In the genomic region with DNA sequence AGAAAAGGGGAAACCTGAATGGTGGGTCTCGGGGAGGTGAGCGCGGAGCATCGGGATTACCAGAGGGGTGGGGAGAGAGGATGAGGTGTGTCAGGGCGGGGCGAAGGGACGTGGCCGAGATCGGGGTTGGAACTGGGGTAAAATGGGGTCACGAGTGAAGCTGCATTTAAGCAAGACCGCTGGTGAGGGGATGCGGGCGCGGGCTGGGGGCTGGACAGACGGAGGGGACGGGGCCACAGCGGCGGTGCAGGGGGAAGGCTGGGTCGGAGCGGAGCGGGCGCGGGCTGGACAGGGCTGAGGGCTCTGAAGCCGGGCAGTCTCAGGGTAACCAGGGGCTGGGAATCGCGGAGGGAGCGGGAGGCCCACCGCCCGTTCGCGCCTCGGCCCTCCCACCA, we compare ENCODE assay signal across 8 cellular contexts.
DNase-seq lines count a peak whose midpoint lies in the region; ATAC-seq and TF ChIP-seq lines count a peak whose summit lies in the region.
"Not testable (repeated sequence)": the region's sequence is repeated elsewhere in the genome, so short reads cannot be mapped to it uniquely, and the experiment has no call there.

No MANE protein-coding gene starts in this region.

- not testable (repeated sequence) for H3K27me3 ChIP-seq in heart left ventricle; thymus (ENCODE audit: control insufficient read depth, insufficient read depth)

- TF ChIP-seq POLR2A in heart left ventricle (IDR thresholded peaks at IDR 0.05) = not testable (repeated sequence)

- H3K36me3 Mint-ChIP-seq in brain; neural crest cell (ENCODE audit: low read depth): not testable (repeated sequence)

- H3K27ac Mint-ChIP-seq in brain (peak overlapping the region; percentile 81 to 88 (median 84)), neural crest cell (ENCODE audit: unreplicated experiment) (peak overlapping the region; percentile 86)

- H3K27me3 Mint-ChIP-seq in brain; neural crest cell (ENCODE audit: low read depth): not testable (repeated sequence)

- WGBS in heart left ventricle, 4 donors = 1 to 2% (median 1%) methylated on average over 23 to 28 of the region's 32 CpGs
- WGBS in thymus = 1% methylated on average over 27 of the region's 32 CpGs

- not testable (repeated sequence) for H3K9me3 Mint-ChIP-seq in brain, neural crest cell

- H3K4me1 ChIP-seq in heart left ventricle = peaks cover 0 to 20% (median 0%) of the 10 kb centered on the region in 12 donors
- H3K4me1 ChIP-seq in thymus (ENCODE audit: control insufficient read depth, insufficient read depth, low read length) = not testable (repeated sequence)

- intact Hi-C loops in heart left ventricle (cut with DNase I) = not testable (repeated sequence)

- ATAC-seq in GM18498 (IDR thresholded peaks at IDR 0.05; ENCODE audit: unreplicated experiment) (peak; percentile 34), heart left ventricle (peak; percentile 24 to 60 (median 44))

- peak; percentile 1 for DNase-seq in HCEC 1CT
- peak; percentile 12 for DNase-seq in HT-29 (ENCODE audit: low spot score)
- peak in 2 of 5 donors; percentile 10 to 20 for DNase-seq in heart left ventricle
- DNase-seq in neural crest cell (ENCODE audit: low read depth, low spot score) = peak; percentile 17

- peak overlapping the region; percentile 64 for H3K4me3 ChIP-seq in WI38 (ENCODE audit: low read depth, low read length)
- peak overlapping the region; percentile 63 to 82 (median 70) for H3K4me3 ChIP-seq in heart left ventricle
- H3K4me3 ChIP-seq in thymus (ENCODE audit: low read length) = peak overlapping the region; percentile 61

- not testable (repeated sequence) for H3K36me3 ChIP-seq in heart left ventricle; thymus (ENCODE audit: control insufficient read depth, insufficient read depth)

- H3K4me3 Mint-ChIP-seq in brain (peak overlapping the region; percentile 84 to 94 (median 92)), neural crest cell (peak overlapping the region; percentile 94)

- peaks cover 15% of the 10 kb centered on the region for H3K4me1 Mint-ChIP-seq in brain
- not testable (repeated sequence) for H3K4me1 Mint-ChIP-seq in neural crest cell

- not testable (repeated sequence) for TF ChIP-seq CTCF in WI38 (IDR thresholded peaks at IDR 0.05; ENCODE audit: low read depth, low read length); brain (conservative IDR thresholded peaks at IDR 0.05); heart left ventricle (IDR thresholded peaks at IDR 0.05); neural crest cell (conservative IDR thresholded peaks at IDR 0.05)

- H3K9me3 ChIP-seq in heart left ventricle; thymus (ENCODE audit: control insufficient read depth): not testable (repeated sequence)

- H3K27ac ChIP-seq in heart left ventricle (peak overlapping the region; percentile 28 to 92 (median 83)), thymus (ENCODE audit: low read depth) (peak overlapping the region; percentile 42)
